ENCODE assay signal across 9 cellular contexts in genomic region chr20:32050851-32051556, GRCh38. TPM values are rescaled to one million over a fixed set of nuclear protein-coding genes. Genes with fewer than 3 reads are reported as not detected.
DNase-seq lines count a peak whose midpoint lies in the region; FAIRE-seq and TF ChIP-seq lines count a peak whose summit lies in the region.
"Had no signal": no experiment of that assay in that cellular context is flagged by ENCODE, and none has a peak within 500 bp of the region (broad histone marks: within the 10 kb centered on the region; RNA-seq: fewer than 3 reads in every experiment).

No MANE protein-coding gene starts in this region.

- H4K91ac ChIP-seq in H1 (replicated peaks; ENCODE audit: insufficient read length, low read length) = no peak overlapping the region

- intact Hi-C loops in CD4-positive, alpha-beta memory T cell (cut with micrococcal nuclease) = no loop called here
- intact Hi-C loops in PC-9 (cut with micrococcal nuclease; ENCODE audit: unreplicated experiment) = no loop called here

- H3K4ac ChIP-seq in H1 (replicated peaks; ENCODE audit: insufficient read length, low read depth, low read length) = no peak overlapping the region

- H3K23ac ChIP-seq in H1 (ENCODE audit: insufficient read length) = no peak overlapping the region

- 0 out of 3 replicates have a peak, but pooled peaks of 1 of the 2 experiments have one; percentile 24 for TF ChIP-seq EP300 in H1 (IDR thresholded peaks at IDR 0.05; ENCODE audit: borderline replicate concordance in 1 of 2, low read depth in 2 of 2, low read length in 2 of 2)

- no peak for DNase-seq in CD4-positive, alpha-beta memory T cell
- DNase-seq in NB4 (ENCODE audit: low read depth) (peak; percentile 88), H1 (ENCODE audit: low read depth in 1 of 2, low spot score in 2 of 2) (peak in 1 of 2 experiments; percentile 69), myocyte (ENCODE audit: low read depth) (peak; percentile 23), NCI-H2196 treated with DMSO at 0.1 percent for 48 hours (lab: John Stamatoyannopoulos, UW; ENCODE audit: unreplicated experiment) (no peak), NCI-H510A (lab: John Stamatoyannopoulos, UW) (no peak), PC-9 (no peak)
- no peak for DNase-seq in stimulated activated CD8-positive, alpha-beta memory T cell treated with anti-CD3 and anti-CD28 coated beads, Interleukin-4, amount 100 ng/mL, for 48 hours

- no peak overlapping the region for H3K27ac Mint-ChIP-seq in CD4-positive, alpha-beta memory T cell

- H3K14ac ChIP-seq in H1 (ENCODE audit: insufficient read length) = no peak overlapping the region

- H2AFZ ChIP-seq in H1 (ENCODE audit: low read length) (no peak overlapping the region), PC-9 (no peak overlapping the region)

- peak overlapping the region; percentile 71 for H3K18ac ChIP-seq in H1 (ENCODE audit: extremely low read depth, low read length)

- no peak for TF ChIP-seq POLR2A in NB4 (IDR thresholded peaks at IDR 0.05; ENCODE audit: extremely low read depth, insufficient read length)
- no peak for TF ChIP-seq POLR2A in H1 (IDR thresholded peaks at IDR 0.05; ENCODE audit: control extremely low read depth in 1 of 2, low read depth in 2 of 2, low read length in 2 of 2)

- peaks cover 21% of the 10 kb centered on the region for H3K27me3 ChIP-seq in CD4-positive, alpha-beta memory T cell (ENCODE audit: insufficient read depth, low read length)
- H3K27me3 ChIP-seq in H1 (replicated peaks in 1 of 4; ENCODE audit: control insufficient read depth in 3 of 4, extremely low read depth in 1 of 4, insufficient read depth in 3 of 4, low read length in 3 of 4) (peaks cover 3 to 45% (median 33%) of the 10 kb centered on the region in 4 experiments), PC-9 (ENCODE audit: insufficient read depth, low read depth) (peaks cover 75% of the 10 kb centered on the region)

- POLR2A ChIA-PET in CD4-positive, alpha-beta memory T cell (lab: Charles Lee; ENCODE audit: partially characterized antibody) = no interaction called here
- POLR2A ChIA-PET in H1 (lab: Charles Lee; ENCODE audit: partially characterized antibody) = interaction anchor here (0.9 kb wide), 1 partner anchor 59 kb away, joined by 3 read pairs; the partner anchor contains the start of gene TM9SF4
- POLR2A ChIA-PET in PC-9 (lab: Charles Lee; ENCODE audit: unreplicated experiment) = no interaction called here

- no peak overlapping the region for H3K4me3 ChIP-seq in CD4-positive, alpha-beta memory T cell (ENCODE audit: low read length in 2 of 2)
- peak overlapping the region; percentile 14 for H3K4me3 ChIP-seq in NB4 (ENCODE audit: low read depth, low read length)
- peak overlapping the region; percentile 35 to 75 (median 66); a peak in 7 of 8 replicates for H3K4me3 ChIP-seq in H1 (ENCODE audit: extremely low read depth in 1 of 4, insufficient read depth in 2 of 4, low read depth in 3 of 4, low read length in 4 of 4)
- no peak overlapping the region for H3K4me3 ChIP-seq in PC-9

- 27% methylated on average over 17 of the region's 17 CpGs; no CpG with 5 or more reads in 1 of the 2 experiments for WGBS in H1 (ENCODE audit: extremely low coverage in 1 of 2, insufficient coverage in 1 of 2, insufficient read length in 1 of 2, insufficient replicate concordance in 2 of 2, low coverage in 1 of 2, low lambda C conversion rate in 2 of 2, missing lambda C conversion rate in 1 of 2), 2 experiments

- H3K27ac ChIP-seq in CD4-positive, alpha-beta memory T cell (ENCODE audit: low read depth, low read length) = no peak overlapping the region
- H3K27ac ChIP-seq in H1 (ENCODE audit: low read depth, low read length) = no peak overlapping the region
- H3K27ac ChIP-seq in PC-9 = no peak overlapping the region

- TF ChIP-seq CTCF in NB4 (IDR thresholded peaks at IDR 0.05; ENCODE audit: low read depth, low read length) (no peak), H1 (IDR thresholded peaks at IDR 0.05; ENCODE audit: control extremely low read depth in 1 of 3, insufficient read depth in 1 of 3, low read depth in 1 of 3, low read length in 3 of 3) (peak; percentile 8 to 50 (median 42)), PC-9 (conservative IDR thresholded peaks at IDR 0.05) (no peak)

- H3K27me3 Mint-ChIP-seq in CD4-positive, alpha-beta memory T cell = peaks cover 47 to 57% of the 10 kb centered on the region in 2 donors

- peak; percentile 53 to 74 for TF ChIP-seq RAD21 in H1 (IDR thresholded peaks at IDR 0.05 in 1 of 2, conservative IDR thresholded peaks at IDR 0.05 in 1 of 2; ENCODE audit: low read depth in 2 of 2, low read length in 2 of 2)

- H3K9me2 ChIP-seq in PC-9 (ENCODE audit: insufficient read depth) = no peaks in the 10 kb centered on the region

- no peak overlapping the region for H2BK20ac ChIP-seq in H1 (ENCODE audit: low read length)

- no peaks in the 10 kb centered on the region for H3K9me3 ChIP-seq in CD4-positive, alpha-beta memory T cell (ENCODE audit: control insufficient read depth in 1 of 2, low read length in 2 of 2)
- H3K9me3 ChIP-seq in H1 (ENCODE audit: insufficient read depth in 2 of 2, low read depth in 1 of 2, low read length in 1 of 2) (no peaks in the 10 kb centered on the region), PC-9 (ENCODE audit: insufficient read depth, low read depth) (no peaks in the 10 kb centered on the region)

- H3F3A ChIP-seq in PC-9 (ENCODE audit: insufficient read depth, low read depth) = no peaks in the 10 kb centered on the region

- H3K4me1 ChIP-seq in CD4-positive, alpha-beta memory T cell (ENCODE audit: insufficient read depth, low read length) = peaks cover 20% of the 10 kb centered on the region
- H3K4me1 ChIP-seq in H1 (replicated peaks in 1 of 4; ENCODE audit: control insufficient read depth in 3 of 4, insufficient read depth in 4 of 4, low read length in 3 of 4) (peaks cover 2 to 10% (median 6%) of the 10 kb centered on the region in 4 experiments; a peak in 5 of 7 replicates), PC-9 (replicated peaks; ENCODE audit: insufficient read depth) (no peaks in the 10 kb centered on the region)

- H3K4me1 Mint-ChIP-seq in CD4-positive, alpha-beta memory T cell = peaks cover 13 to 22% (median 18%) of the 10 kb centered on the region in 4 donors

- no peak overlapping the region for H4K5ac ChIP-seq in H1 (ENCODE audit: insufficient read length, low read depth, low read length)

- peaks cover 0 to 5% (median 0%) of the 10 kb centered on the region in 8 donors for H3K9me3 Mint-ChIP-seq in CD4-positive, alpha-beta memory T cell

- H2AK5ac ChIP-seq in H1 (ENCODE audit: low read depth, low read length) = no peak overlapping the region

- FAIRE-seq in H1 (lab: Jason Lieb, UNC) = peak; percentile 58

- no peak overlapping the region for H3K56ac ChIP-seq in H1 (replicated peaks; ENCODE audit: insufficient read length, low read depth, low read length)

- peak overlapping the region in 6 of 8 donors; percentile 42 to 85 (median 73) for H3K4me3 Mint-ChIP-seq in CD4-positive, alpha-beta memory T cell

- no peak overlapping the region; a peak in 1 of 7 replicates for H3K9ac ChIP-seq in H1 (replicated peaks in 1 of 4; ENCODE audit: extremely low read depth in 1 of 4, low read depth in 3 of 4, low read length in 3 of 4)

- H2BK5ac ChIP-seq in H1 (ENCODE audit: low read depth, low read length) = no peak overlapping the region

- H3K23me2 ChIP-seq in H1 (ENCODE audit: low read depth, low read length) = peaks cover 8% of the 10 kb centered on the region; the same call in 1 of the 2 replicates

- no peak overlapping the region for H2BK12ac ChIP-seq in H1 (ENCODE audit: low read depth, low read length)

- no peak overlapping the region for H4K8ac ChIP-seq in H1 (ENCODE audit: extremely low read depth, insufficient read depth, low read length)

- no TSS peak for BruUV-seq in PC-9 (replicated peaks; lab: Mats Ljungman, UMichigan)

- CTCF ChIA-PET in CD4-positive, alpha-beta memory T cell (lab: Charles Lee; ENCODE audit: partially characterized antibody) = no interaction called here
- CTCF ChIA-PET in H1 (lab: Charles Lee; ENCODE audit: partially characterized antibody) = interaction anchor here (0.6 to 4.1 kb wide), 6 partner anchors 9 to 99 kb away, joined by 3 to 22 read pairs (median 4); no protein-coding TSS in a partner anchor
- CTCF ChIA-PET in PC-9 (lab: Charles Lee) = no interaction called here

- H3K79me2 ChIP-seq in H1 (ENCODE audit: control insufficient read depth in 1 of 2, insufficient read depth in 2 of 2, low read length in 2 of 2) (no peaks in the 10 kb centered on the region), PC-9 (ENCODE audit: low read depth) (no peaks in the 10 kb centered on the region)

- H3K4me2 ChIP-seq in H1 (ENCODE audit: insufficient read depth in 1 of 2, low read depth in 2 of 2, low read length in 2 of 2) = peak overlapping the region; percentile 62 to 79
- no peak overlapping the region for H3K4me2 ChIP-seq in PC-9

- no peak overlapping the region for H2BK120ac ChIP-seq in H1 (replicated peaks; ENCODE audit: low read depth, low read length)

- H3K36me3 ChIP-seq in CD4-positive, alpha-beta memory T cell (ENCODE audit: insufficient read depth, low read length) = no peaks in the 10 kb centered on the region
- H3K36me3 ChIP-seq in H1 (ENCODE audit: control insufficient read depth in 2 of 4, insufficient read depth in 4 of 4, low read length in 3 of 4) = no peaks in the 10 kb centered on the region
- H3K36me3 ChIP-seq in PC-9 (ENCODE audit: low read depth) = no peaks in the 10 kb centered on the region

- H4K20me1 ChIP-seq in H1 (replicated peaks in 1 of 2; ENCODE audit: control insufficient read depth in 1 of 2, insufficient read depth in 2 of 2, low read length in 2 of 2) (no peaks in the 10 kb centered on the region), PC-9 (ENCODE audit: insufficient read depth) (no peaks in the 10 kb centered on the region; the same call in 1 of the 2 replicates)

- H3K36me3 Mint-ChIP-seq in CD4-positive, alpha-beta memory T cell = no peaks in the 10 kb centered on the region

- H3K79me1 ChIP-seq in H1 (ENCODE audit: low read depth, low read length) = no peaks in the 10 kb centered on the region

- H2BK15ac ChIP-seq in H1 (ENCODE audit: low read length) = no peak overlapping the region

RNA-seq across cellular contexts. Expression of gene HCK, which starts 1.0 kb away (rescaled TPM):
- total RNA-seq in CD4-positive, alpha-beta memory T cell = 1 to 10 TPM; 1.0 to 1.3 TPM
- under 1 TPM; 0.09 to 0.48 TPM for polyA plus RNA-seq in CD4-positive, alpha-beta memory T cell
- 0.37 and 0.82 TPM in 2 replicates for total RNA-seq in H1 (2021; fragmentation: NEBNext Ultra II Directional; extraction: Animal tissue kit (Norgen Biotek cat#: 25700))
- 4.3 and 4.4 TPM in 2 replicates for polyA plus RNA-seq in H1 (2011; rRNA removed)
- 4.6 TPM for polyA plus RNA-seq in H1 (2011; cell fraction: cytosol; rRNA removed)
- 4.5 TPM for polyA plus RNA-seq in H1 (2011; cell fraction: nucleus; rRNA removed)
- 3.0 to 5.6 TPM (median 4.3 TPM) in 4 replicates for polyA plus RNA-seq in H1 (2012, experiment 1 of 2)
- 3.6 TPM for polyA plus RNA-seq in H1 (2012, experiment 2 of 2)
- polyA plus RNA-seq in H1 (2013, experiment 1 of 2) = 0.30 TPM
- 0.37 TPM for polyA plus RNA-seq in H1 (2013, experiment 2 of 2)
- polyA minus RNA-seq in H1 (2011; rRNA and poly(A)+ RNA removed) = 3.5 and 4.4 TPM in 2 replicates
- 2.6 TPM for polyA minus RNA-seq in H1 (2011; cell fraction: cytosol; rRNA and poly(A)+ RNA removed)
- 1.6 TPM for polyA minus RNA-seq in H1 (2011; cell fraction: nucleus; rRNA and poly(A)+ RNA removed)
- total RNA-seq in myocyte = not detected in 2 replicates
- polyA plus RNA-seq in myocyte (2012) = 0.26 TPM
- not detected in 2 replicates for total RNA-seq in PC-9 (2021)
- total RNA-seq: fibroblast of villous mesenchyme had no signal

RNA-seq across cellular contexts. Expression of gene CCM2L, which starts 40.8 kb away (rescaled TPM):
- total RNA-seq in CD4-positive, alpha-beta memory T cell = not detected
- polyA plus RNA-seq in CD4-positive, alpha-beta memory T cell = not detected
- 5.5 and 6.0 TPM in 2 replicates for total RNA-seq in H1 (2021; fragmentation: NEBNext Ultra II Directional; extraction: Animal tissue kit (Norgen Biotek cat#: 25700))
- polyA plus RNA-seq in H1 (2011; rRNA removed) = 15.8 and 23.1 TPM in 2 replicates
- polyA plus RNA-seq in H1 (2011; cell fraction: cytosol; rRNA removed) = 16.4 TPM
- 18.8 TPM for polyA plus RNA-seq in H1 (2011; cell fraction: nucleus; rRNA removed)
- 6.0 to 15.5 TPM (median 12.7 TPM) in 4 replicates for polyA plus RNA-seq in H1 (2012, experiment 1 of 2)
- polyA plus RNA-seq in H1 (2012, experiment 2 of 2) = 11.1 TPM
- 4.5 TPM for polyA plus RNA-seq in H1 (2013, experiment 1 of 2)
- polyA plus RNA-seq in H1 (2013, experiment 2 of 2) = 3.6 TPM
- polyA minus RNA-seq in H1 (2011; rRNA and poly(A)+ RNA removed) = 9.2 and 11.2 TPM in 2 replicates
- polyA minus RNA-seq in H1 (2011; cell fraction: cytosol; rRNA and poly(A)+ RNA removed) = 9.8 TPM
- 9.6 TPM for polyA minus RNA-seq in H1 (2011; cell fraction: nucleus; rRNA and poly(A)+ RNA removed)
- not detected in 2 replicates for total RNA-seq in myocyte
- polyA plus RNA-seq in myocyte (2012) = not detected
- 0.31 and 0.35 TPM in 2 replicates for total RNA-seq in PC-9 (2021)
- total RNA-seq: fibroblast of villous mesenchyme had no signal

RNA-seq across cellular contexts. Expression of gene TM9SF4, which starts 58.5 kb away (rescaled TPM):
- 10 to 100 TPM; 36.4 to 40.7 TPM for total RNA-seq in CD4-positive, alpha-beta memory T cell
- 10 to 100 TPM; 33.4 to 37.0 TPM for polyA plus RNA-seq in CD4-positive, alpha-beta memory T cell
- total RNA-seq in H1 (2021; fragmentation: NEBNext Ultra II Directional; extraction: Animal tissue kit (Norgen Biotek cat#: 25700)) = 38.4 and 40.5 TPM in 2 replicates
- polyA plus RNA-seq in H1 (2011; rRNA removed) = 68.7 and 72.0 TPM in 2 replicates
- 63.3 TPM for polyA plus RNA-seq in H1 (2011; cell fraction: cytosol; rRNA removed)
- polyA plus RNA-seq in H1 (2011; cell fraction: nucleus; rRNA removed) = 96.5 TPM
- polyA plus RNA-seq in H1 (2012, experiment 1 of 2) = 51.4 to 59.5 TPM (median 54.3 TPM) in 4 replicates
- 40.2 TPM for polyA plus RNA-seq in H1 (2012, experiment 2 of 2)
- polyA plus RNA-seq in H1 (2013, experiment 1 of 2) = 80.9 TPM
- 72.3 TPM for polyA plus RNA-seq in H1 (2013, experiment 2 of 2)
- polyA minus RNA-seq in H1 (2011; rRNA and poly(A)+ RNA removed) = 102 and 111 TPM in 2 replicates
- 55.7 TPM for polyA minus RNA-seq in H1 (2011; cell fraction: cytosol; rRNA and poly(A)+ RNA removed)
- 83.1 TPM for polyA minus RNA-seq in H1 (2011; cell fraction: nucleus; rRNA and poly(A)+ RNA removed)
- total RNA-seq in myocyte (41.4 and 46.4 TPM in 2 replicates), PC-9 (2021) (58.4 and 67.8 TPM in 2 replicates)
- 49.5 TPM for polyA plus RNA-seq in myocyte (2012)

Comparison
In these comparisons a context has a peak if more than half of its experiments do, and no peak if none do; other contexts are left out.
1. DNase-seq: peak in NB4 (single experiment) and myocyte (single experiment); none in CD4-positive, alpha-beta memory T cell (0 of 5), NCI-H2196 treated with DMSO at 0.1 percent for 48 hours (single experiment), stimulated activated CD8-positive, alpha-beta memory T cell treated with anti-CD3 and anti-CD28 coated beads, Interleukin-4, amount 100 ng/mL, for 48 hours (single experiment), NCI-H510A (single experiment) and PC-9 (0 of 2).
2. H3K4me3 ChIP-seq: peak in NB4 (single experiment) and H1 (4 of 4); none in CD4-positive, alpha-beta memory T cell (0 of 2) and PC-9 (single experiment).
3. CTCF ChIP-seq: peak in H1 (3 of 3); none in NB4 (single experiment) and PC-9 (single experiment).